In the genomic region with DNA sequence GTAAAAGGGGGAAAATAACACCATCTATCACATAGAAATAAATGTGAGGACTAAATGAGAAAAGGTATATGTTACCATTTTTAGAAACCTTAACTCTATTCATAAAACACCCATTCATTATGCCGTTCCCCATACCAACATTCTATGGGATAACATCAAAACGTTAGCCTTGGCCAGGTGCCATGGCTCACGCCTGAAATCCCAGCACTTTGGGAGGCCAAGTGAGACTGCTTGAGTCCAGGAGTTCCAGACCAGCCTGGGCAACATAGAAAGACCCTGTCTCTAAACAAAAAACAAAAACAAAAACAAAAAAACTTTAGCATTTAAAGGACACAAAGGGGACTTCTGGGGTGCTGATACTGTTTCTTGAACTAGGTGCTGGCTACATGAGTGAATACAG, we compare ENCODE assay signal across 10 cellular contexts. TPM values are rescaled to one million over a fixed set of nuclear protein-coding genes. Genes with fewer than 3 reads are reported as not detected.
DNase-seq lines count a peak whose midpoint lies in the region; ATAC-seq, FAIRE-seq and TF ChIP-seq lines count a peak whose summit lies in the region.
"Had no signal": no experiment of that assay in that cellular context is flagged by ENCODE, and none has a peak within 500 bp of the region (broad histone marks: within the 10 kb centered on the region; RNA-seq: fewer than 3 reads in every experiment).

No MANE protein-coding gene starts in this region.

- peaks cover 27% of the 10 kb centered on the region for H3K4me1 Mint-ChIP-seq in Calu3 (ENCODE audit: low read depth, unreplicated experiment)
- peaks cover 21% of the 10 kb centered on the region for H3K4me1 Mint-ChIP-seq in activated naive CD8-positive, alpha-beta T cell treated with anti-CD3 and anti-CD28 coated beads for 36 hours
- peaks cover 12 to 37% (median 18%) of the 10 kb centered on the region in 4 donors for H3K4me1 Mint-ChIP-seq in naive thymus-derived CD8-positive, alpha-beta T cell

- intact Hi-C loops in Calu3 (cut with micrococcal nuclease; ENCODE audit: unreplicated experiment): no loop called here

- no peak for TF ChIP-seq RAD21 in Ishikawa (IDR thresholded peaks at IDR 0.05; ENCODE audit: low read depth)

- peaks cover 17% of the 10 kb centered on the region for H3K36me3 Mint-ChIP-seq in Calu3 (ENCODE audit: insufficient read depth, unreplicated experiment)
- H3K36me3 Mint-ChIP-seq in activated naive CD8-positive, alpha-beta T cell treated with anti-CD3 and anti-CD28 coated beads for 36 hours: peaks cover 8% of the 10 kb centered on the region
- H3K36me3 Mint-ChIP-seq in naive thymus-derived CD8-positive, alpha-beta T cell: peaks cover 0 to 3% (median 0%) of the 10 kb centered on the region in 3 donors

- H3K9me3 ChIP-seq in small intestine (ENCODE audit: control insufficient read depth, low read depth): no peaks in the 10 kb centered on the region

- no peak overlapping the region for H3K27ac ChIP-seq in small intestine (ENCODE audit: low read depth in 1 of 2, low read length in 1 of 2)

- no peaks in the 10 kb centered on the region for H3K36me3 ChIP-seq in small intestine (ENCODE audit: control insufficient read depth in 2 of 2, insufficient read depth in 2 of 2, low read length in 2 of 2)

- no peak overlapping the region for H3K4me3 ChIP-seq in small intestine (ENCODE audit: low read depth in 1 of 2, low read length in 2 of 2)

- DNase-seq in Calu3 (no peak), small intestine (no peak), nucleus accumbens (lab: John Stamatoyannopoulos, UW) (no peak), NCI-H2029 (lab: John Stamatoyannopoulos, UW) (no peak)
- DNase-seq in activated naive CD8-positive, alpha-beta T cell treated with anti-CD3 and anti-CD28 coated beads for 36 hours: no peak
- DNase-seq in naive thymus-derived CD8-positive, alpha-beta T cell: no peak
- DNase-seq: activated gamma-delta T cell, T-helper 9 cell had no signal

- ATAC-seq in naive thymus-derived CD8-positive, alpha-beta T cell: no peak

- POLR2A ChIA-PET in naive thymus-derived CD8-positive, alpha-beta T cell (lab: Charles Lee): no interaction called here

- FAIRE-seq in small intestine (lab: Jason Lieb, UNC): no peak
- FAIRE-seq: G401.6 had no signal

- H3K4me3 Mint-ChIP-seq in Calu3 (ENCODE audit: low read depth, unreplicated experiment): peak overlapping the region; percentile 89
- peak overlapping the region; percentile 96 for H3K4me3 Mint-ChIP-seq in activated naive CD8-positive, alpha-beta T cell treated with anti-CD3 and anti-CD28 coated beads for 36 hours
- H3K4me3 Mint-ChIP-seq in naive thymus-derived CD8-positive, alpha-beta T cell: peak overlapping the region in 8 of 10 donors; percentile 30 to 98 (median 96)

- no peaks in the 10 kb centered on the region for H3K27me3 ChIP-seq in small intestine (ENCODE audit: control insufficient read depth in 2 of 2, insufficient read depth in 2 of 2, low read length in 2 of 2)

- no peaks in the 10 kb centered on the region for H3K9me3 Mint-ChIP-seq in Calu3 (ENCODE audit: low read depth, unreplicated experiment)
- H3K9me3 Mint-ChIP-seq in activated naive CD8-positive, alpha-beta T cell treated with anti-CD3 and anti-CD28 coated beads for 36 hours: no peaks in the 10 kb centered on the region
- no peaks in the 10 kb centered on the region for H3K9me3 Mint-ChIP-seq in naive thymus-derived CD8-positive, alpha-beta T cell

- TF ChIP-seq CTCF in Calu3 (IDR thresholded peaks at IDR 0.05; ENCODE audit: unreplicated experiment): no peak

- BruUV-seq in Calu3 (replicated peaks; lab: Mats Ljungman, UMichigan): no TSS peak

- H3K27me3 Mint-ChIP-seq in Calu3 (ENCODE audit: unreplicated experiment): no peaks in the 10 kb centered on the region
- no peaks in the 10 kb centered on the region for H3K27me3 Mint-ChIP-seq in activated naive CD8-positive, alpha-beta T cell treated with anti-CD3 and anti-CD28 coated beads for 36 hours
- no peaks in the 10 kb centered on the region for H3K27me3 Mint-ChIP-seq in naive thymus-derived CD8-positive, alpha-beta T cell

- no peak for TF ChIP-seq EP300 in Ishikawa (IDR thresholded peaks at IDR 0.05; ENCODE audit: borderline replicate concordance)

- 12 to 36% (median 25%) methylated on average over 3 of the region's 3 CpGs for WGBS in small intestine, 3 donors

- peak overlapping the region; percentile 25 for H3K27ac Mint-ChIP-seq in Calu3 (ENCODE audit: unreplicated experiment)
- H3K27ac Mint-ChIP-seq in activated naive CD8-positive, alpha-beta T cell treated with anti-CD3 and anti-CD28 coated beads for 36 hours: no peak overlapping the region
- peak overlapping the region in 4 of 10 donors; percentile 36 to 98 (median 75) for H3K27ac Mint-ChIP-seq in naive thymus-derived CD8-positive, alpha-beta T cell

- CTCF ChIA-PET in Calu3 (lab: Charles Lee): interaction anchor here (0.6 to 0.9 kb wide), 5 partner anchors 17 to 387 kb away, joined by 3 to 4 read pairs (median 4); no protein-coding TSS in a partner anchor

- H3K4me1 ChIP-seq in small intestine (ENCODE audit: control insufficient read depth in 2 of 2, insufficient read depth in 1 of 2, low read depth in 1 of 2, low read length in 1 of 2): no peaks in the 10 kb centered on the region

TF ChIP-seq in Ishikawa, 13 proteins besides CTCF, POLR2A, EP300 and RAD21:
- TF ChIP-seq NFIC (IDR thresholded peaks at IDR 0.05): peak; percentile 26; the same call in 1 of the 2 replicates
- TF ChIP-seq, protein P1, sequence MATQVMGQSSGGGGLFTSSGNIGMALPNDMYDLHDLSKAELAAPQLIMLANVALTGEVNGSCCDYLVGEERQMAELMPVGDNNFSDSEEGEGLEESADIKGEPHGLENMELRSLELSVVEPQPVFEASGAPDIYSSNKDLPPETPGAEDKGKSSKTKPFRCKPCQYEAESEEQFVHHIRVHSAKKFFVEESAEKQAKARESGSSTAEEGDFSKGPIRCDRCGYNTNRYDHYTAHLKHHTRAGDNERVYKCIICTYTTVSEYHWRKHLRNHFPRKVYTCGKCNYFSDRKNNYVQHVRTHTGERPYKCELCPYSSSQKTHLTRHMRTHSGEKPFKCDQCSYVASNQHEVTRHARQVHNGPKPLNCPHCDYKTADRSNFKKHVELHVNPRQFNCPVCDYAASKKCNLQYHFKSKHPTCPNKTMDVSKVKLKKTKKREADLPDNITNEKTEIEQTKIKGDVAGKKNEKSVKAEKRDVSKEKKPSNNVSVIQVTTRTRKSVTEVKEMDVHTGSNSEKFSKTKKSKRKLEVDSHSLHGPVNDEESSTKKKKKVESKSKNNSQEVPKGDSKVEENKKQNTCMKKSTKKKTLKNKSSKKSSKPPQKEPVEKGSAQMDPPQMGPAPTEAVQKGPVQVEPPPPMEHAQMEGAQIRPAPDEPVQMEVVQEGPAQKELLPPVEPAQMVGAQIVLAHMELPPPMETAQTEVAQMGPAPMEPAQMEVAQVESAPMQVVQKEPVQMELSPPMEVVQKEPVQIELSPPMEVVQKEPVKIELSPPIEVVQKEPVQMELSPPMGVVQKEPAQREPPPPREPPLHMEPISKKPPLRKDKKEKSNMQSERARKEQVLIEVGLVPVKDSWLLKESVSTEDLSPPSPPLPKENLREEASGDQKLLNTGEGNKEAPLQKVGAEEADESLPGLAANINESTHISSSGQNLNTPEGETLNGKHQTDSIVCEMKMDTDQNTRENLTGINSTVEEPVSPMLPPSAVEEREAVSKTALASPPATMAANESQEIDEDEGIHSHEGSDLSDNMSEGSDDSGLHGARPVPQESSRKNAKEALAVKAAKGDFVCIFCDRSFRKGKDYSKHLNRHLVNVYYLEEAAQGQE (IDR thresholded peaks at IDR 0.05; ENCODE audit: low read depth): no peak
- TF ChIP-seq, protein P2, sequence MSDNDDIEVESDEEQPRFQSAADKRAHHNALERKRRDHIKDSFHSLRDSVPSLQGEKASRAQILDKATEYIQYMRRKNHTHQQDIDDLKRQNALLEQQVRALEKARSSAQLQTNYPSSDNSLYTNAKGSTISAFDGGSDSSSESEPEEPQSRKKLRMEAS (IDR thresholded peaks at IDR 0.05): no peak

RNA-seq across cellular contexts. Expression of a gene that starts 1.3 kb away (rescaled TPM):
- total RNA-seq in Calu3 (2022): 42.8 and 44.6 TPM in 2 replicates
- 10 to 100 TPM; 18.7 to 19.3 TPM for total RNA-seq in activated naive CD8-positive, alpha-beta T cell treated with anti-CD3 and anti-CD28 coated beads for 36 hours
- total RNA-seq in naive thymus-derived CD8-positive, alpha-beta T cell: 10 to 100 TPM; 11.4 to 14.0 TPM
- 10 to 100 TPM; 18.3 to 25.4 (median 23.2) TPM for polyA plus RNA-seq in naive thymus-derived CD8-positive, alpha-beta T cell
- 10 to 100 TPM in 1 of 3 donors, 1 to 10 TPM in 2; 4.9 to 34.3 (median 6.0) TPM for polyA plus RNA-seq in small intestine

RNA-seq across cellular contexts. Expression of a gene that starts 28.6 kb away (rescaled TPM):
- 5.0 and 5.2 TPM in 2 replicates for total RNA-seq in Calu3 (2022)
- total RNA-seq in activated naive CD8-positive, alpha-beta T cell treated with anti-CD3 and anti-CD28 coated beads for 36 hours: 1 to 10 TPM; 2.6 to 2.9 TPM
- total RNA-seq in naive thymus-derived CD8-positive, alpha-beta T cell: 1 to 10 TPM; 1.7 to 1.8 TPM
- under 1 TPM; 0.08 to 0.64 (median 0.53) TPM for polyA plus RNA-seq in naive thymus-derived CD8-positive, alpha-beta T cell
- 10 to 100 TPM; 10.2 to 30.6 (median 29.5) TPM for polyA plus RNA-seq in small intestine
